8 cellular contexts compared by ENCODE assay signal in the genomic region with DNA sequence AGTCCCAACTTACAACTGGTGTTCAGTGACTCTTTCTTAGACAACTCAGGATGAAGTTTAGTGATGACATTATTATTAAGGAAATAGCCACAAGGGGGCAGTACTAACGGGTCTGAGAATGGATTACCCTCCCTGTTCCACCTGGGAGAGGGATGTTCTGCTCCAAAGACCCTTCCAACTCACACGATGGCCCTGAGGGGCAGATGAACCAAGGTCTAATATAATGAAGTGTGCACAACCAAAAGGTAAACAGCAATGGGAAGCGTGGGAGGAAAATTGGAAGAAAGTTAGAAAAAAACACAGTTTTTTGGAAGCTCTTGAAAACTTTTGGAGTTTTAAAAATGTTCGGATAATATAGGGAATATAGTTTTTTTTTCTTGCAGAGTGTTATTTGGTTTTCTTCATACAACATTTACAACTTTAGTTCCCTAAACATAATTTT. TPM values are rescaled to one million over a fixed set of nuclear protein-coding genes. Genes with fewer than 3 reads are reported as not detected.
DNase-seq lines count a peak whose midpoint lies in the region; ATAC-seq, FAIRE-seq and TF ChIP-seq lines count a peak whose summit lies in the region.

No MANE protein-coding gene starts in this region.

- H3K9me3 Mint-ChIP-seq in activated CD4-positive, alpha-beta T cell treated with anti-CD3 and anti-CD28 coated beads for 36 hours (ENCODE audit: low read depth): no peaks in the 10 kb centered on the region
- H3K9me3 Mint-ChIP-seq in nephron: no peaks in the 10 kb centered on the region

- no peaks in the 10 kb centered on the region for H3K36me3 ChIP-seq in RWPE2 (ENCODE audit: low read depth)
- H3K36me3 ChIP-seq in endothelial cell of umbilical vein (ENCODE audit: control insufficient read depth in 2 of 2, extremely low read depth in 1 of 2, insufficient read depth in 2 of 2, low read length in 2 of 2): no peaks in the 10 kb centered on the region

- peak; percentile 64 for TF ChIP-seq RAD21 in Ishikawa (IDR thresholded peaks at IDR 0.05; ENCODE audit: low read depth)

- no peaks in the 10 kb centered on the region for H4K20me1 ChIP-seq in endothelial cell of umbilical vein (replicated peaks; ENCODE audit: control insufficient read depth, extremely low read depth, insufficient read depth, low read length)

- no peaks in the 10 kb centered on the region for H3K9me1 ChIP-seq in endothelial cell of umbilical vein (replicated peaks; ENCODE audit: control insufficient read depth, extremely low read depth, insufficient read depth, low read length)

- intact Hi-C loops in activated CD4-positive, alpha-beta T cell treated with anti-CD3 and anti-CD28 coated beads for 36 hours (cut with DNase I, micrococcal nuclease): loop anchor here (1.0 kb wide), 1 partner anchor 106 kb away; no protein-coding TSS in a partner anchor
- intact Hi-C loops in endothelial cell of umbilical vein (cut with micrococcal nuclease): loop anchor here (1.0 to 2.0 kb wide), 3 partner anchors 106 to 337 kb away; no protein-coding TSS in a partner anchor

- no peak overlapping the region for H3K27ac Mint-ChIP-seq in activated CD4-positive, alpha-beta T cell treated with anti-CD3 and anti-CD28 coated beads for 36 hours
- no peak overlapping the region for H3K27ac Mint-ChIP-seq in nephron

- no peak overlapping the region for H2AFZ ChIP-seq in endothelial cell of umbilical vein (ENCODE audit: low read depth, low read length)

- POLR2A ChIA-PET in activated CD4-positive, alpha-beta T cell treated with anti-CD3 and anti-CD28 coated beads for 36 hours (lab: Charles Lee): interaction anchor here (0.6 kb wide), 1 partner anchor 28 kb away, joined by 8 read pairs; no protein-coding TSS in a partner anchor
- POLR2A ChIA-PET in endothelial cell of umbilical vein (lab: Charles Lee): no interaction called here

- CTCF ChIA-PET in activated CD4-positive, alpha-beta T cell treated with anti-CD3 and anti-CD28 coated beads for 36 hours (lab: Charles Lee): interaction anchor here (0.6 to 5.3 kb wide), 13 partner anchors 10 to 505 kb away, joined by 3 to 47 read pairs (median 4); no protein-coding TSS in a partner anchor
- CTCF ChIA-PET in endothelial cell of umbilical vein (lab: Charles Lee): interaction anchor here (0.6 to 2.6 kb wide), 14 partner anchors 9 to 337 kb away, joined by 3 to 19 read pairs (median 4); no protein-coding TSS in a partner anchor

- peak; percentile 61 for ATAC-seq in activated CD4-positive, alpha-beta T cell treated with anti-CD3 and anti-CD28 coated beads for 36 hours
- ATAC-seq in RWPE2 (ENCODE audit: low read depth) (0 out of 3 replicates have a peak, but pooled peaks have one; percentile 45), GM21390 (IDR thresholded peaks at IDR 0.05; ENCODE audit: unreplicated experiment) (no peak), HG03571 (IDR thresholded peaks at IDR 0.05; ENCODE audit: unreplicated experiment) (no peak)

- no peak overlapping the region for H3K4me3 Mint-ChIP-seq in activated CD4-positive, alpha-beta T cell treated with anti-CD3 and anti-CD28 coated beads for 36 hours
- no peak overlapping the region for H3K4me3 Mint-ChIP-seq in nephron

- H3K27ac ChIP-seq in RWPE2 (ENCODE audit: poor library complexity, severe bottlenecking) (no peak overlapping the region), endothelial cell of umbilical vein (ENCODE audit: insufficient read depth, low read depth, low read length) (no peak overlapping the region)

- TF ChIP-seq POLR2A in endothelial cell of umbilical vein (IDR thresholded peaks at IDR 0.05; ENCODE audit: low read depth, low read length): no peak

- no TSS peak for BruUV-seq in endothelial cell of umbilical vein (replicated peaks; lab: Mats Ljungman, UMichigan)

- no peak overlapping the region for H3K4me3 ChIP-seq in RWPE2 (ENCODE audit: severe bottlenecking)
- H3K4me3 ChIP-seq in endothelial cell of umbilical vein (replicated peaks in 1 of 3; ENCODE audit: insufficient read depth in 1 of 3, low read depth in 1 of 3, low read length in 3 of 3): no peak overlapping the region

- no peak overlapping the region for H3K4me2 ChIP-seq in endothelial cell of umbilical vein (ENCODE audit: insufficient read depth, low read length)

- H3K9ac ChIP-seq in endothelial cell of umbilical vein (replicated peaks; ENCODE audit: extremely low read depth, insufficient read depth, low read length): no peak overlapping the region

- H3K27me3 ChIP-seq in RWPE2 (ENCODE audit: insufficient read depth, poor library complexity, severe bottlenecking): peaks cover 28% of the 10 kb centered on the region
- peaks cover 0 to 2% of the 10 kb centered on the region in 2 experiments for H3K27me3 ChIP-seq in endothelial cell of umbilical vein (ENCODE audit: control insufficient read depth in 2 of 2, insufficient read depth in 2 of 2, low read length in 2 of 2)

- peak; percentile 81 for FAIRE-seq in endothelial cell of umbilical vein (lab: Jason Lieb, UNC)

- no peaks in the 10 kb centered on the region for H3K36me3 Mint-ChIP-seq in activated CD4-positive, alpha-beta T cell treated with anti-CD3 and anti-CD28 coated beads for 36 hours (ENCODE audit: low read depth)
- no peaks in the 10 kb centered on the region for H3K36me3 Mint-ChIP-seq in nephron (ENCODE audit: low read depth)

- dilution Hi-C loops in endothelial cell of umbilical vein (cut with MboI; ENCODE audit: extremely low pct_ligation_motif_present, low sequenced_read_pairs): no loop called here

- no peaks in the 10 kb centered on the region for H3K9me3 ChIP-seq in RWPE2 (ENCODE audit: severe bottlenecking)
- no peaks in the 10 kb centered on the region for H3K9me3 ChIP-seq in endothelial cell of umbilical vein (replicated peaks; ENCODE audit: control insufficient read depth, insufficient read depth, low read length)

- TF ChIP-seq CTCF in RWPE2 (IDR thresholded peaks at IDR 0.05; ENCODE audit: poor library complexity, severe bottlenecking) (peak; percentile 84), endothelial cell of umbilical vein (IDR thresholded peaks at IDR 0.05; ENCODE audit: extremely low read depth in 1 of 2, insufficient read depth in 1 of 2, low read depth in 1 of 2, low read length in 2 of 2) (peak; percentile 55 to 56), nephron (IDR thresholded peaks at IDR 0.05; ENCODE audit: unreplicated experiment in 3 of 3) (peak; percentile 51 to 69 (median 57))

- H3K27me3 Mint-ChIP-seq in activated CD4-positive, alpha-beta T cell treated with anti-CD3 and anti-CD28 coated beads for 36 hours: peaks cover 5% of the 10 kb centered on the region
- peaks cover 6% of the 10 kb centered on the region for H3K27me3 Mint-ChIP-seq in nephron (ENCODE audit: low read depth)

- H3K79me2 ChIP-seq in endothelial cell of umbilical vein (ENCODE audit: control insufficient read depth, insufficient read depth, low read length): no peaks in the 10 kb centered on the region

- no peaks in the 10 kb centered on the region for H3K4me1 ChIP-seq in RWPE2 (ENCODE audit: insufficient read depth, poor library complexity, severe bottlenecking)
- no peaks in the 10 kb centered on the region for H3K4me1 ChIP-seq in endothelial cell of umbilical vein (ENCODE audit: control insufficient read depth, extremely low read depth, insufficient read depth, low read length)

- TF ChIP-seq EP300 in Ishikawa (IDR thresholded peaks at IDR 0.05; ENCODE audit: borderline replicate concordance): no peak

- peak; percentile 16 for DNase-seq in activated CD4-positive, alpha-beta T cell treated with anti-CD3 and anti-CD28 coated beads for 36 hours
- DNase-seq in activated CD4-positive, alpha-beta T cell treated with anti-CD3 and anti-CD28 coated beads for 1 hour: no peak
- no peak for DNase-seq in RWPE2 (ENCODE audit: low spot score)
- peak; percentile 37 for DNase-seq in endothelial cell of umbilical vein (ENCODE audit: low read depth, low spot score)

- H3K4me1 Mint-ChIP-seq in activated CD4-positive, alpha-beta T cell treated with anti-CD3 and anti-CD28 coated beads for 36 hours: no peaks in the 10 kb centered on the region
- H3K4me1 Mint-ChIP-seq in nephron: peaks cover 13% of the 10 kb centered on the region

TF ChIP-seq in Ishikawa, 13 proteins besides CTCF, POLR2A, EP300 and RAD21 (continues in another document):
- TF ChIP-seq MAX (IDR thresholded peaks at IDR 0.05) (no peak), EGR1 (IDR thresholded peaks at IDR 0.05) (no peak), NFIC (IDR thresholded peaks at IDR 0.05) (no peak), TCF12 (IDR thresholded peaks at IDR 0.05; ENCODE audit: low read depth) (no peak)

TF ChIP-seq in endothelial cell of umbilical vein, 7 proteins besides CTCF, POLR2A, EP300 and RAD21:
- no peak for TF ChIP-seq GATA2 (IDR thresholded peaks at IDR 0.05; ENCODE audit: insufficient read depth, insufficient read length, low read depth, low read length)
- TF ChIP-seq MAX (IDR thresholded peaks at IDR 0.05; ENCODE audit: insufficient read depth, insufficient read length): no peak
- TF ChIP-seq POLR2AphosphoS5 (IDR thresholded peaks at IDR 0.05; ENCODE audit: insufficient read depth, low read depth, low read length): no peak
- TF ChIP-seq MYC (IDR thresholded peaks at IDR 0.05; ENCODE audit: low read depth, low read length): no peak
- no peak for TF ChIP-seq JUN (IDR thresholded peaks at IDR 0.05; ENCODE audit: borderline replicate concordance, insufficient read depth, insufficient read length, low read depth)

RNA-seq across cellular contexts. Expression of gene FGF6, which starts 24.0 kb away (rescaled TPM):
- not detected for total RNA-seq in activated CD4-positive, alpha-beta T cell treated with anti-CD3 and anti-CD28 coated beads for 36 hours
- not detected in 2 replicates for total RNA-seq in endothelial cell of umbilical vein
- polyA plus RNA-seq in endothelial cell of umbilical vein: not detected in 2 replicates
- not detected in 2 replicates for polyA plus RNA-seq in endothelial cell of umbilical vein (2011; cell fraction: cytosol; rRNA removed)
- not detected in 2 replicates for polyA plus RNA-seq in endothelial cell of umbilical vein (2011; cell fraction: nucleus; rRNA removed)
- not detected in 2 replicates for polyA plus RNA-seq in endothelial cell of umbilical vein (2012)
- not detected in 2 replicates for polyA minus RNA-seq in endothelial cell of umbilical vein
- not detected for polyA minus RNA-seq in endothelial cell of umbilical vein (2011; cell fraction: cytosol; rRNA and poly(A)+ RNA removed)
- not detected in 2 replicates for polyA minus RNA-seq in endothelial cell of umbilical vein (2011; cell fraction: nucleus; rRNA and poly(A)+ RNA removed)

RNA-seq across cellular contexts. Expression of gene FGF23, which starts 42.1 kb away (rescaled TPM):
- not detected for total RNA-seq in activated CD4-positive, alpha-beta T cell treated with anti-CD3 and anti-CD28 coated beads for 36 hours
- not detected in 2 replicates for total RNA-seq in endothelial cell of umbilical vein
- not detected in 2 replicates for polyA plus RNA-seq in endothelial cell of umbilical vein
- polyA plus RNA-seq in endothelial cell of umbilical vein (2011; cell fraction: cytosol; rRNA removed): not detected in 2 replicates
- polyA plus RNA-seq in endothelial cell of umbilical vein (2011; cell fraction: nucleus; rRNA removed): not detected in 2 replicates
- polyA plus RNA-seq in endothelial cell of umbilical vein (2012): not detected in 2 replicates
- not detected in 2 replicates for polyA minus RNA-seq in endothelial cell of umbilical vein
- polyA minus RNA-seq in endothelial cell of umbilical vein (2011; cell fraction: cytosol; rRNA and poly(A)+ RNA removed): not detected
- not detected in 2 replicates for polyA minus RNA-seq in endothelial cell of umbilical vein (2011; cell fraction: nucleus; rRNA and poly(A)+ RNA removed)

Comparison
In these comparisons a context has a peak if more than half of its experiments do, and no peak if none do; other contexts are left out.
1. DNase-seq: peak in activated CD4-positive, alpha-beta T cell treated with anti-CD3 and anti-CD28 coated beads for 36 hours (single experiment) and endothelial cell of umbilical vein (single experiment); none in activated CD4-positive, alpha-beta T cell treated with anti-CD3 and anti-CD28 coated beads for 1 hour (single experiment) and RWPE2 (single experiment).
2. ATAC-seq: peak in activated CD4-positive, alpha-beta T cell treated with anti-CD3 and anti-CD28 coated beads for 36 hours (single experiment) and RWPE2 (single experiment); none in GM21390 (single experiment) and HG03571 (single experiment).
3. Peak in every context shown above with its lines, with median percentiles within 50 percentile points of each other: CTCF ChIP-seq.